In the genomic region with DNA sequence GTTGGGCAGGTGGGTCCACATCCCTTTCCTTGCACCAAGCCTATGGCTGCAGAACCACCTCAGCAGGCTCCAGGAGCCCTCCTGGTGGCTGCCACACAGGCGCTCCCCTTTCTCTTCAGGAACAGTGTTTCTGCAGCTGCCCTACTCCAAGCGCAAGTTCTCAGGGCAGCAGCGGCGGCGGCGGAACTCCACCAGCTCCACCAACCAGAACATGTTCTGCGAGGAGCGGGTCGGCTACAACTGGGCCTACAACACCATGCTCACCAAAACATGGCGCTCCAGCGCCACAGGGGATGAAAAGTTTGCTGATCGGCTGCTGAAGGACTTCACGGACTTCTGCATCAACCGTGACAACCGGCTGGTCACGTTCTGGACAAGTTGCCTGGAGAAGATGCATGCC, we compare ENCODE assay signal across 27 cellular contexts.
"Had no signal": no experiment of that assay in that cellular context is flagged by ENCODE, and none has a peak within 500 bp of the region (broad histone marks: within the 10 kb centered on the region; RNA-seq: fewer than 3 reads in every experiment).

No MANE protein-coding gene starts in this region.

- H3K27me3 ChIP-seq: stomach, suprapubic skin, testis, thyroid gland, tibial artery, tibial nerve, transverse colon, upper lobe of left lung, upper lobe of right lung, uterus, vagina had no signal

- H3K4me3 Mint-ChIP-seq: stimulated activated memory B cell treated with anti-CD40 and anti-IgM and Interleukin-4, amounts not matched to agents 10 μg/mL and 1 μg/mL and 100 μg/mL, for 72 hours; stimulated activated naive B cell treated with anti-CD40 and anti-IgM and Interleukin-4, amounts not matched to agents 10 μg/mL and 1 μg/mL and 100 μg/mL, for 72 hours; stimulated activated naive CD8-positive, alpha-beta T cell treated with anti-CD3 and anti-CD28 coated beads, Interleukin-15, amount 100 ng/mL, for 72 hours; stimulated activated naive CD8-positive, alpha-beta T cell treated with anti-CD3 and anti-CD28 coated beads, Interleukin-15, Interleukin-2, amounts not matched to agents 100 ng/mL and 50 ng/mL, for 24 hours; type B pancreatic cell had no signal

- H3K27me3 Mint-ChIP-seq: stimulated activated memory B cell treated with anti-CD40 and anti-IgM and Interleukin-4, amounts not matched to agents 10 μg/mL and 1 μg/mL and 100 μg/mL, for 72 hours; stimulated activated naive B cell treated with anti-CD40 and anti-IgM and Interleukin-4, amounts not matched to agents 10 μg/mL and 1 μg/mL and 100 μg/mL, for 72 hours; stimulated activated naive CD8-positive, alpha-beta T cell treated with anti-CD3 and anti-CD28 coated beads, Interleukin-15, amount 100 ng/mL, for 72 hours; stimulated activated naive CD8-positive, alpha-beta T cell treated with anti-CD3 and anti-CD28 coated beads, Interleukin-15, Interleukin-2, amounts not matched to agents 100 ng/mL and 50 ng/mL, for 24 hours; type B pancreatic cell had no signal

- H3K4me3 ChIP-seq: stomach, suprapubic skin, testis, thoracic aorta, thyroid gland, tibial artery, tibial nerve, transverse colon, upper lobe of left lung, upper lobe of right lung, uterus, vagina had no signal

- H3K27ac ChIP-seq: stomach, suprapubic skin, testis, thoracic aorta, thyroid gland, tibial artery, tibial nerve, transverse colon, upper lobe of left lung, upper lobe of right lung, uterus, vagina had no signal

- H3K4me1 ChIP-seq: suprapubic skin, testis, thyroid gland, tibial artery, tibial nerve, upper lobe of right lung, uterus, vagina had no signal

- H3K9me3 ChIP-seq: stomach, suprapubic skin, testis, thoracic aorta, thyroid gland, tibial artery, tibial nerve, transverse colon, upper lobe of left lung, upper lobe of right lung, uterus, vagina had no signal

- H3K9me3 Mint-ChIP-seq: stimulated activated memory B cell treated with anti-CD40 and anti-IgM and Interleukin-4, amounts not matched to agents 10 μg/mL and 1 μg/mL and 100 μg/mL, for 72 hours; stimulated activated naive B cell treated with anti-CD40 and anti-IgM and Interleukin-4, amounts not matched to agents 10 μg/mL and 1 μg/mL and 100 μg/mL, for 72 hours; stimulated activated naive CD8-positive, alpha-beta T cell treated with anti-CD3 and anti-CD28 coated beads, Interleukin-15, amount 100 ng/mL, for 72 hours; stimulated activated naive CD8-positive, alpha-beta T cell treated with anti-CD3 and anti-CD28 coated beads, Interleukin-15, Interleukin-2, amounts not matched to agents 100 ng/mL and 50 ng/mL, for 24 hours; type B pancreatic cell had no signal

- FAIRE-seq: urothelium cell line had no signal

- DNase-seq: stimulated activated CD4-positive, alpha-beta T cell treated with anti-CD3 and anti-CD28 coated beads, Interleukin-2, amount 100 ng/mL, for 48 hours; stimulated activated CD4-positive, alpha-beta T cell treated with anti-CD3 and anti-CD28 coated beads, Interleukin-4, amount 100 ng/mL, for 1 hour; stimulated activated CD4-positive, alpha-beta T cell treated with anti-CD3 and anti-CD28 coated beads, Interleukin-4, amount 100 ng/mL, for 24 hours; stimulated activated CD4-positive, alpha-beta T cell treated with anti-CD3 and anti-CD28 coated beads, Interleukin-4, amount 100 ng/mL, for 4 hours; stimulated activated CD8-positive, alpha-beta memory T cell treated with anti-CD3 and anti-CD28 coated beads, Interleukin-4, amount 100 ng/mL, for 48 hours; stimulated activated naive B cell treated with anti-CD40 and anti-IgM and Interleukin-4, amounts not matched to agents 10 μg/mL and 1 μg/mL and 100 μg/mL, for 72 hours; stimulated activated naive CD4-positive, alpha-beta T cell; stimulated activated naive CD4-positive, alpha-beta T cell treated with Interleukin-2 at 50 U/mL for 16 hours; stimulated activated naive CD8-positive, alpha-beta T cell treated with anti-CD3 and anti-CD28 coated beads, Interleukin-15, amount 100 ng/mL, for 72 hours; stimulated activated naive CD8-positive, alpha-beta T cell treated with anti-CD3 and anti-CD28 coated beads, Interleukin-15, Interleukin-2, amounts not matched to agents 100 U/mL and 50 U/mL, for 24 hours; stomach; substantia nigra; testis; thyroid gland; tibial artery; transverse colon; upper lobe of right lung; uterus had no signal

- H3K4me1 Mint-ChIP-seq: stimulated activated memory B cell treated with anti-CD40 and anti-IgM and Interleukin-4, amounts not matched to agents 10 μg/mL and 1 μg/mL and 100 μg/mL, for 72 hours; stimulated activated naive B cell treated with anti-CD40 and anti-IgM and Interleukin-4, amounts not matched to agents 10 μg/mL and 1 μg/mL and 100 μg/mL, for 72 hours; stimulated activated naive CD8-positive, alpha-beta T cell treated with anti-CD3 and anti-CD28 coated beads, Interleukin-15, amount 100 ng/mL, for 72 hours had no signal

- H3K27ac Mint-ChIP-seq: stimulated activated memory B cell treated with anti-CD40 and anti-IgM and Interleukin-4, amounts not matched to agents 10 μg/mL and 1 μg/mL and 100 μg/mL, for 72 hours; stimulated activated naive B cell treated with anti-CD40 and anti-IgM and Interleukin-4, amounts not matched to agents 10 μg/mL and 1 μg/mL and 100 μg/mL, for 72 hours; type B pancreatic cell had no signal

- H3K36me3 ChIP-seq: uterus had no signal

- ATAC-seq: stimulated activated memory B cell treated with anti-CD40 and anti-IgM and Interleukin-4, amounts not matched to agents 10 μg/mL and 1 μg/mL and 100 μg/mL, for 72 hours; stimulated activated naive B cell treated with anti-CD40 and anti-IgM and Interleukin-4, amounts not matched to agents 10 μg/mL and 1 μg/mL and 100 μg/mL, for 72 hours; stimulated activated naive CD8-positive, alpha-beta T cell treated with anti-CD3 and anti-CD28 coated beads, Interleukin-15, amount 100 ng/mL, for 72 hours; stimulated activated naive CD8-positive, alpha-beta T cell treated with anti-CD3 and anti-CD28 coated beads, Interleukin-15, Interleukin-2, amounts not matched to agents 100 U/mL and 50 U/mL, for 24 hours; upper lobe of right lung had no signal
